18 cellular contexts compared by ENCODE assay signal in the genomic region with DNA sequence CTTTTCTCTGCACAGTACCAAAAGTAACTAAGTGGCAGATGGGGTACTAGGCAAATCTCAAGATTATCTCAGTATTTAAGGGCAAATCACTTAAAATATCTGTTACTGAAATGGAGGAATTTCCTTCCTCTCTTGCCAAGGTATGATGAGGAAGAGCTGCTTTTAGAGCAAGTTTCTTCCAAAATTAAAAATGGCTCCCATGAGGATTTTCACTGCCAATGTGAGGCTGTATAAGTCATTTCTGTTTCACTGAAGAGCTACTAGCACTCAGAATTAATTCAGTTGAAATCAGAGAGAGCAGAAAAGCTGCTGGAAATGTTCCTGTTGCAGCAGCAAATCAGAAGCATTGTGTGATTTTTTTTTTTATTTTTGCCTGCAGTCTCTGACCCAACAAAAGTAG. TPM values are rescaled to one million over a fixed set of nuclear protein-coding genes. Genes with fewer than 3 reads are reported as not detected.
DNase-seq lines count a peak whose midpoint lies in the region; ATAC-seq and TF ChIP-seq lines count a peak whose summit lies in the region.
"Had no signal": no experiment of that assay in that cellular context is flagged by ENCODE, and none has a peak within 500 bp of the region (broad histone marks: within the 10 kb centered on the region; RNA-seq: fewer than 3 reads in every experiment).

No MANE protein-coding gene starts in this region.

- H3K9ac ChIP-seq in SK-N-SH (no peak overlapping the region), fibroblast of lung (ENCODE audit: insufficient read depth, low read length) (no peak overlapping the region), smooth muscle cell (ENCODE audit: low read depth) (no peak overlapping the region)

- no peak for ATAC-seq in SK-N-SH treated with all-trans-retinoic acid at 6 μM for 48 hours
- no peak for ATAC-seq in GM19328 (IDR thresholded peaks at IDR 0.05; ENCODE audit: unreplicated experiment)
- ATAC-seq: HCT116, K562 had no signal

- H3K79me2 ChIP-seq in SK-N-SH (ENCODE audit: insufficient read depth) (no peaks in the 10 kb centered on the region), fibroblast of lung (ENCODE audit: control insufficient read depth, insufficient read depth, low read length) (no peaks in the 10 kb centered on the region), smooth muscle cell (ENCODE audit: low read depth) (no peaks in the 10 kb centered on the region)

- H3K4me1 ChIP-seq in SK-N-SH (ENCODE audit: control insufficient read depth in 1 of 2, insufficient read depth in 2 of 2, low read depth in 1 of 2, low read length in 1 of 2) (peaks cover 0 to 37% of the 10 kb centered on the region in 2 experiments; a peak in 1 of 4 replicates), SJSA1 (replicated peaks) (peaks cover 39% of the 10 kb centered on the region), fibroblast of lung (ENCODE audit: control insufficient read depth, extremely low read depth, insufficient read depth, low read length) (peaks cover 2% of the 10 kb centered on the region), smooth muscle cell (ENCODE audit: low read depth) (no peaks in the 10 kb centered on the region)

- H3F3A ChIP-seq in SK-N-SH (replicated peaks; ENCODE audit: insufficient read depth) (peaks cover 17% of the 10 kb centered on the region), smooth muscle cell (ENCODE audit: low read depth) (no peaks in the 10 kb centered on the region)

- no peak for TF ChIP-seq CTCF in SK-N-SH (IDR thresholded peaks at IDR 0.05)
- TF ChIP-seq CTCF in fibroblast of lung (conservative IDR thresholded peaks at IDR 0.05 in 1 of 2, IDR thresholded peaks at IDR 0.05 in 1 of 2; ENCODE audit: low read depth in 1 of 2, low read length in 2 of 2) = no peak
- no peak for TF ChIP-seq CTCF in smooth muscle cell (IDR thresholded peaks at IDR 0.05; ENCODE audit: borderline replicate concordance, insufficient read depth, poor library complexity, severe bottlenecking)

- H2AFZ ChIP-seq in SK-N-SH (ENCODE audit: low read depth) (peak overlapping the region; percentile 47; the same call in 1 of the 2 replicates), fibroblast of lung (ENCODE audit: low read length) (no peak overlapping the region), smooth muscle cell (ENCODE audit: low read depth) (no peak overlapping the region)

- H3K9me3 ChIP-seq in SK-N-SH (no peaks in the 10 kb centered on the region), SJSA1 (replicated peaks) (no peaks in the 10 kb centered on the region), fibroblast of lung (ENCODE audit: control insufficient read depth, insufficient read depth, low read depth, low read length) (no peaks in the 10 kb centered on the region), smooth muscle cell (replicated peaks; ENCODE audit: low read depth) (no peaks in the 10 kb centered on the region)

- 0 out of 4 replicates have a peak overlapping the region, but pooled peaks of 1 of the 2 experiments have one; percentile 11 for H3K27ac ChIP-seq in SK-N-SH (ENCODE audit: low read depth in 2 of 2, low read length in 1 of 2)
- H3K27ac ChIP-seq in SJSA1 = peak overlapping the region; percentile 19; the same call in 1 of the 2 replicates
- H3K27ac ChIP-seq in fibroblast of lung (ENCODE audit: insufficient read depth, low read length) = no peak overlapping the region
- H3K27ac ChIP-seq in smooth muscle cell (ENCODE audit: low read depth) = no peak overlapping the region

- no peaks in the 10 kb centered on the region for H3K9me2 ChIP-seq in SK-N-SH

- no peaks in the 10 kb centered on the region for H4K20me1 ChIP-seq in SK-N-SH (ENCODE audit: insufficient read depth)
- no peaks in the 10 kb centered on the region for H4K20me1 ChIP-seq in fibroblast of lung (ENCODE audit: control insufficient read depth, extremely low read depth, insufficient read depth, low read length)
- H4K20me1 ChIP-seq in smooth muscle cell (ENCODE audit: low read depth) = no peaks in the 10 kb centered on the region

- DNase-seq in SK-N-SH (no peak), SJSA1 (ENCODE audit: low read depth in 1 of 2, low spot score in 2 of 2) (peak in 1 of 2 experiments; percentile 2), fibroblast of lung (ENCODE audit: low read depth in 2 of 2) (peak; percentile 13 to 36), COLO829 (ENCODE audit: low spot score) (no peak), GOT3 (lab: John Stamatoyannopoulos, UW) (no peak), smooth muscle cell (lab: John Stamatoyannopoulos, UW; ENCODE audit: unreplicated experiment) (no peak)
- DNase-seq: CD4-positive, alpha-beta memory T cell; DMS79 treated with DMSO at 0.1 percent for 48 hours; NCI-H1105 treated with DMSO at 0.1 percent for 48 hours; NCI-H1694; NCI-H2081 treated with DMSO at 0.1 percent for 48 hours; NCI-H774 had no signal

- H3K27me3 ChIP-seq in SK-N-SH (ENCODE audit: insufficient read depth) (no peaks in the 10 kb centered on the region), SJSA1 (replicated peaks) (no peaks in the 10 kb centered on the region), fibroblast of lung (ENCODE audit: control insufficient read depth, insufficient read depth, low read length) (no peaks in the 10 kb centered on the region), smooth muscle cell (ENCODE audit: low read depth) (no peaks in the 10 kb centered on the region)

- CTCF ChIA-PET in SK-N-SH (lab: Yijun Ruan, JAX) = interaction anchor here (1.6 to 1.9 kb wide), 2 partner anchors 10 to 48 kb away, joined by 6 to 7 read pairs; no protein-coding TSS in a partner anchor

- TF ChIP-seq RAD21 in SK-N-SH (IDR thresholded peaks at IDR 0.05; ENCODE audit: low read length) = no peak

- POLR2A ChIA-PET in SK-N-SH (lab: Yijun Ruan, JAX) = no interaction called here

- H3K4me3 ChIP-seq in SK-N-SH (ENCODE audit: low read depth in 2 of 2, low read length in 1 of 2) (no peak overlapping the region), SJSA1 (no peak overlapping the region), fibroblast of lung (replicated peaks in 1 of 4; ENCODE audit: control extremely low read depth in 1 of 4, insufficient read depth in 1 of 4, low read depth in 3 of 4, low read length in 4 of 4) (no peak overlapping the region), smooth muscle cell (no peak overlapping the region)
- H3K4me3 ChIP-seq: K562 had no signal

- H3K36me3 ChIP-seq in SK-N-SH (replicated peaks in 1 of 2; ENCODE audit: control insufficient read depth in 1 of 2, insufficient read depth in 2 of 2, low read length in 1 of 2) (no peaks in the 10 kb centered on the region), SJSA1 (no peaks in the 10 kb centered on the region), fibroblast of lung (ENCODE audit: control insufficient read depth, insufficient read depth, low read length) (no peaks in the 10 kb centered on the region), smooth muscle cell (ENCODE audit: low read depth) (no peaks in the 10 kb centered on the region)

- H3K4me2 ChIP-seq in SK-N-SH (peak overlapping the region; percentile 46; the same call in 1 of the 2 replicates), fibroblast of lung (ENCODE audit: extremely low read depth, insufficient read depth, low read length) (no peak overlapping the region), smooth muscle cell (no peak overlapping the region)

- TF ChIP-seq EP300 in SK-N-SH (IDR thresholded peaks at IDR 0.05; ENCODE audit: borderline replicate concordance in 1 of 2, low read depth in 1 of 2, low read length in 1 of 2) = no peak

TF ChIP-seq in SK-N-SH, 30 proteins besides CTCF, POLR2A, EP300 and RAD21:
- TF ChIP-seq RFX5 (IDR thresholded peaks at IDR 0.05; ENCODE audit: low read length) = no peak
- TF ChIP-seq EZH2phosphoT487 (IDR thresholded peaks at IDR 0.05; ENCODE audit: borderline replicate concordance, low read depth) = no peak
- TF ChIP-seq TAF1 (IDR thresholded peaks at IDR 0.05; ENCODE audit: borderline replicate concordance, low read depth, low read length) = no peak
- no peak for TF ChIP-seq CHD2 (IDR thresholded peaks at IDR 0.05; ENCODE audit: low read length, partially characterized antibody)

TF ChIP-seq in SK-N-SH treated with all-trans-retinoic acid at 6 μM for 48 hours, 23 proteins besides CTCF, POLR2A, EP300 and RAD21 (continues in another document):
- TF ChIP-seq TSHZ2 (CRISPR knock-in tag; IDR thresholded peaks at IDR 0.05) = no peak

RNA-seq across cellular contexts. Expression of gene GABRB1, which starts 43.5 kb away (rescaled TPM):
- polyA plus RNA-seq in SK-N-SH (2012; rRNA removed) (not detected in 2 replicates), fibroblast of lung (0.05 and 0.23 TPM in 2 replicates), smooth muscle cell (not detected in 2 replicates)
- not detected in 2 replicates for polyA plus RNA-seq in SK-N-SH (2012; cell fraction: cytosol; rRNA removed)
- polyA plus RNA-seq in SK-N-SH (2012; cell fraction: nucleus; rRNA removed) = 0.15 TPM in 1 of 2 replicates, not detected in the other
- total RNA-seq in SJSA1 (2014; rRNA removed; shearing (Covaris generic)) = not detected in 2 replicates
- total RNA-seq in fibroblast of lung (0.17 TPM in 1 of 2 replicates, not detected in the other), smooth muscle cell (0.22 and 0.49 TPM in 2 replicates)
- polyA plus RNA-seq in fibroblast of lung (2012) = 0.16 TPM in 1 of 2 replicates, not detected in the other
- 5.9 TPM in 1 of 2 replicates, not detected in the other for polyA minus RNA-seq in fibroblast of lung (ENCODE audit: low replicate concordance)
- total RNA-seq: CD4-positive, alpha-beta memory T cell; K562; NCI-H460 had no signal
- polyA plus RNA-seq: BJ; CD4-positive, alpha-beta memory T cell; K562 had no signal

Comparison
In these comparisons a context has a peak if more than half of its experiments do, and no peak if none do; other contexts are left out.
1. DNase-seq: peak in fibroblast of lung (2 of 2); none in SK-N-SH (single experiment), COLO829 (single experiment), GOT3 (single experiment) and smooth muscle cell (single experiment).